In genomic region chr17:82640046-82640445, GRCh38 we compare ENCODE assay signal across 19 cellular contexts.
"Had no signal": no experiment of that assay in that cellular context is flagged by ENCODE, and none has a peak within 500 bp of the region (broad histone marks: within the 10 kb centered on the region; RNA-seq: fewer than 3 reads in every experiment).

No MANE protein-coding gene starts in this region.

- ATAC-seq: activated CD8-positive, alpha-beta T cell treated with anti-CD3 and anti-CD28 coated beads, Interleukin-2, amount 10 ng/mL, durations not matched to agents 7 days and 5 days; stimulated activated naive CD8-positive, alpha-beta T cell treated with anti-CD3 and anti-CD28 coated beads, Interleukin-15, amount 100 ng/mL, for 72 hours; T-cell had no signal

- H3K9me3 ChIP-seq: esophagus muscularis mucosa, suprapubic skin, transverse colon had no signal

- H3K4me3 ChIP-seq: esophagus muscularis mucosa, heart right ventricle, suprapubic skin, transverse colon had no signal

- DNase-seq: activated CD4-positive, alpha-beta T cell treated with anti-CD3 and anti-CD28 coated beads, Interleukin-2, amount 10 ng/mL, durations not matched to agents 7 days and 5 days; activated CD8-positive, alpha-beta memory T cell treated with anti-CD3 and anti-CD28 coated beads, Interleukin-2, amount 50 U/mL, for 48 hours; activated CD8-positive, alpha-beta T cell treated with anti-CD3 and anti-CD28 coated beads, Interleukin-2, amount 10 ng/mL, durations not matched to agents 7 days and 5 days; activated effector memory CD4-positive, alpha-beta T cell treated with Interleukin-2 at 50 U/mL for 16 hours; activated naive CD4-positive, alpha-beta T cell treated with anti-CD3 and anti-CD28 coated beads, Interleukin-2, amount 10 ng/mL, durations not matched to agents 7 days and 5 days; activated T-cell treated with anti-CD3 and anti-CD28 coated beads, Interleukin-2, amount 50 U/mL, for 48 hours; brain microvascular endothelial cell; cortex of kidney; effector CD4-positive, alpha-beta T cell; heart right ventricle; immature natural killer cell; retina; stimulated activated CD4-positive, alpha-beta T cell treated with anti-CD3 and anti-CD28 coated beads, Interleukin-12 subunit alpha, Interleukin-12 subunit beta, amount 100 ng/mL, for 4 hours; stimulated activated CD4-positive, alpha-beta T cell treated with anti-CD3 and anti-CD28 coated beads, Interleukin-2, amount 100 ng/mL, for 24 hours; stimulated activated naive CD8-positive, alpha-beta T cell treated with anti-CD3 and anti-CD28 coated beads, Interleukin-15, amount 100 ng/mL, for 72 hours; T-cell; transverse colon had no signal

- H3K27ac ChIP-seq: brain microvascular endothelial cell, esophagus muscularis mucosa, heart right ventricle, suprapubic skin, transverse colon had no signal
